In the genomic region with DNA sequence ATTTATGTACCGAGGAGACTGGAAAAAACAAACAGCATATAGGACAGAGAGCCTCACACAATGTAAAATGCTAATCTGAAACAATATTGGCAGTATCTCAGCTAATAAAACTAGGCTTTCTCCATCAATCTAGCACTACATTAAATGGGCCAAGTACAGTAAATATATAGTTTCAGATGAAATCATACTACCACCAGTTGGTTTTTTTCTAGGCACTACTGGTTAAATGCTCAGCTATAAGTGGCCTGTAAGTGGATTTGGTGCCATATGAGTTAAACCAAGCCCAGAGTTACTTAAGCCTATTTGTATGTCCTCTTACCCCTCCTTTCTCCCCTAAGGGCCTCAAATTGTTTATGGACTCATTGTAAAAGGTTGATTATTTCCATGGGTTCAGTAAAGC, we compare ENCODE assay signal across 27 cellular contexts. TPM values are rescaled to one million over a fixed set of nuclear protein-coding genes. Genes with fewer than 3 reads are reported as not detected.
DNase-seq lines count a peak whose midpoint lies in the region; ATAC-seq lines count a peak whose summit lies in the region.
"Had no signal": no experiment of that assay in that cellular context is flagged by ENCODE, and none has a peak within 500 bp of the region (broad histone marks: within the 10 kb centered on the region; RNA-seq: fewer than 3 reads in every experiment).

No MANE protein-coding gene starts in this region.

- H3K4me1 Mint-ChIP-seq in natural killer cell treated with Interleukin-12 subunit alpha and Interleukin-12 subunit beta and Interleukin-15 and Interleukin-18, amount 100 ng/mL, for 72 hours (ENCODE audit: low read depth in 2 of 2): no peaks in the 10 kb centered on the region
- H3K4me1 Mint-ChIP-seq: IgD-negative memory B cell; stimulated activated memory B cell treated with anti-CD40 and anti-IgM and Interleukin-4, amounts not matched to agents 10 μg/mL and 1 μg/mL and 100 μg/mL, for 72 hours had no signal

- DNase-seq in DMS153 (lab: John Stamatoyannopoulos, UW): peak; percentile 79
- peak; percentile 70 for DNase-seq in NCI-H1092 (lab: John Stamatoyannopoulos, UW)
- peak; percentile 81 for DNase-seq in NCI-H2029 treated with DMSO at 0.1 percent for 48 hours (lab: John Stamatoyannopoulos, UW)
- DNase-seq in NCI-H524 treated with DMSO at 0.1 percent for 48 hours (lab: John Stamatoyannopoulos, UW): peak; percentile 29
- DNase-seq in effector CD8-positive, alpha-beta T cell (lab: John Stamatoyannopoulos, UW): no peak
- DNase-seq in stimulated activated CD4-positive, alpha-beta T cell treated with anti-CD3 and anti-CD28 coated beads, Interleukin-15, amount 100 ng/mL, for 24 hours: no peak
- DNase-seq in natural killer cell treated with Interleukin-12 subunit alpha and Interleukin-12 subunit beta and Interleukin-15 and Interleukin-18, amount 100 ng/mL, for 72 hours (ENCODE audit: low spot score): no peak
- no peak for DNase-seq in NCI-H1048 (lab: John Stamatoyannopoulos, UW)
- DNase-seq: activated CD4-positive, alpha-beta T cell treated with anti-CD3 and anti-CD28 coated beads, Interleukin-2, amount 50 U/mL, for 4 hours; activated naive CD8-positive, alpha-beta T cell treated with anti-CD3 and anti-CD28 coated beads, Interleukin-2, amount 50 U/mL, for 24 hours; activated T-cell treated with anti-CD3 and anti-CD28 coated beads, Interleukin-2, amount 50 U/mL, for 72 hours; colonic mucosa; effector memory CD4-positive, alpha-beta T cell; GM23248; HFFc6; hippocampal formation; MV-4-11; NCI-H446; nephron progenitor cell; Right ventricle myocardium superior; trophoblast cell had no signal

- H3K4me3 Mint-ChIP-seq in natural killer cell treated with Interleukin-12 subunit alpha and Interleukin-12 subunit beta and Interleukin-15 and Interleukin-18, amount 100 ng/mL, for 72 hours: no peak overlapping the region
- H3K4me3 Mint-ChIP-seq: activated naive CD8-positive, alpha-beta T cell treated with anti-CD3 and anti-CD28 coated beads, Interleukin-2, amount 50 U/mL, for 24 hours; activated T-cell treated with anti-CD3 and anti-CD28 coated beads, Interleukin-2, amount 50 U/mL, for 72 hours; HFFc6; IgD-negative memory B cell; nephron progenitor cell; stimulated activated memory B cell treated with anti-CD40 and anti-IgM and Interleukin-4, amounts not matched to agents 10 μg/mL and 1 μg/mL and 100 μg/mL, for 72 hours; T-helper 1 cell treated with Interleukin-12 subunit alpha and Interleukin-12 subunit beta and Interleukin-4 antibody, amounts not matched to agents 30 μg/mL and 1 μg/mL, for 36 hours had no signal

- H3K36me3 Mint-ChIP-seq in natural killer cell treated with Interleukin-12 subunit alpha and Interleukin-12 subunit beta and Interleukin-15 and Interleukin-18, amount 100 ng/mL, for 72 hours: no peaks in the 10 kb centered on the region
- H3K36me3 Mint-ChIP-seq: stimulated activated memory B cell treated with anti-CD40 and anti-IgM and Interleukin-4, amounts not matched to agents 10 μg/mL and 1 μg/mL and 100 μg/mL, for 72 hours had no signal

- no peaks in the 10 kb centered on the region for H3K9me3 Mint-ChIP-seq in natural killer cell treated with Interleukin-12 subunit alpha and Interleukin-12 subunit beta and Interleukin-15 and Interleukin-18, amount 100 ng/mL, for 72 hours
- H3K9me3 Mint-ChIP-seq: activated naive CD8-positive, alpha-beta T cell treated with anti-CD3 and anti-CD28 coated beads, Interleukin-2, amount 50 U/mL, for 24 hours; HFFc6; IgD-negative memory B cell; nephron progenitor cell; stimulated activated memory B cell treated with anti-CD40 and anti-IgM and Interleukin-4, amounts not matched to agents 10 μg/mL and 1 μg/mL and 100 μg/mL, for 72 hours; T-helper 1 cell treated with Interleukin-12 subunit alpha and Interleukin-12 subunit beta and Interleukin-4 antibody, amounts not matched to agents 30 μg/mL and 1 μg/mL, for 36 hours had no signal

- no peak overlapping the region for H3K27ac Mint-ChIP-seq in natural killer cell treated with Interleukin-12 subunit alpha and Interleukin-12 subunit beta and Interleukin-15 and Interleukin-18, amount 100 ng/mL, for 72 hours
- H3K27ac Mint-ChIP-seq: activated naive CD8-positive, alpha-beta T cell treated with anti-CD3 and anti-CD28 coated beads, Interleukin-2, amount 50 U/mL, for 24 hours; activated T-cell treated with anti-CD3 and anti-CD28 coated beads, Interleukin-2, amount 50 U/mL, for 72 hours; HFFc6; IgD-negative memory B cell; nephron progenitor cell; stimulated activated memory B cell treated with anti-CD40 and anti-IgM and Interleukin-4, amounts not matched to agents 10 μg/mL and 1 μg/mL and 100 μg/mL, for 72 hours; T-helper 1 cell treated with Interleukin-12 subunit alpha and Interleukin-12 subunit beta and Interleukin-4 antibody, amounts not matched to agents 30 μg/mL and 1 μg/mL, for 36 hours had no signal

- peaks cover 0 to 5% of the 10 kb centered on the region in 2 donors for H3K27me3 Mint-ChIP-seq in natural killer cell treated with Interleukin-12 subunit alpha and Interleukin-12 subunit beta and Interleukin-15 and Interleukin-18, amount 100 ng/mL, for 72 hours
- H3K27me3 Mint-ChIP-seq: activated naive CD8-positive, alpha-beta T cell treated with anti-CD3 and anti-CD28 coated beads, Interleukin-2, amount 50 U/mL, for 24 hours had no signal

- ATAC-seq in natural killer cell treated with Interleukin-12 subunit alpha and Interleukin-12 subunit beta and Interleukin-15 and Interleukin-18, amount 100 ng/mL, for 72 hours: no peak
- ATAC-seq: activated CD4-positive, CD25-positive, alpha-beta regulatory T cell treated with anti-CD3 and anti-CD28 coated beads, Interleukin-2, amount 50 U/mL, for 24 hours; activated naive CD8-positive, alpha-beta T cell treated with anti-CD3 and anti-CD28 coated beads, Interleukin-2, amount 50 U/mL, for 24 hours; activated T-cell treated with anti-CD3 and anti-CD28 coated beads, Interleukin-2, amount 50 U/mL, for 72 hours; Panc1; SK-N-SH treated with all-trans-retinoic acid at 6 μM for 48 hours; stimulated activated memory B cell treated with anti-CD40 and anti-IgM and Interleukin-4, amounts not matched to agents 10 μg/mL and 1 μg/mL and 100 μg/mL, for 72 hours had no signal

RNA-seq across cellular contexts. Expression of gene FAM13A, which starts 57.6 kb away (rescaled TPM):
- total RNA-seq in natural killer cell treated with Interleukin-12 subunit alpha and Interleukin-12 subunit beta and Interleukin-15 and Interleukin-18, amount 100 ng/mL, for 72 hours: 1 to 10 TPM in 1 of 2 donors, under 1 TPM in 1; 0.73 to 2.1 TPM

Comparison
In these comparisons a context has a peak if more than half of its experiments do, and no peak if none do; other contexts are left out.
1. DNase-seq: peak in DMS153 (single experiment), NCI-H1092 (single experiment), NCI-H2029 treated with DMSO at 0.1 percent for 48 hours (single experiment) and NCI-H524 treated with DMSO at 0.1 percent for 48 hours (single experiment); none in effector CD8-positive, alpha-beta T cell (single experiment), stimulated activated CD4-positive, alpha-beta T cell treated with anti-CD3 and anti-CD28 coated beads, Interleukin-15, amount 100 ng/mL, for 24 hours (single experiment), natural killer cell treated with Interleukin-12 subunit alpha and Interleukin-12 subunit beta and Interleukin-15 and Interleukin-18, amount 100 ng/mL, for 72 hours (single experiment) and NCI-H1048 (single experiment).